In the genomic region with DNA sequence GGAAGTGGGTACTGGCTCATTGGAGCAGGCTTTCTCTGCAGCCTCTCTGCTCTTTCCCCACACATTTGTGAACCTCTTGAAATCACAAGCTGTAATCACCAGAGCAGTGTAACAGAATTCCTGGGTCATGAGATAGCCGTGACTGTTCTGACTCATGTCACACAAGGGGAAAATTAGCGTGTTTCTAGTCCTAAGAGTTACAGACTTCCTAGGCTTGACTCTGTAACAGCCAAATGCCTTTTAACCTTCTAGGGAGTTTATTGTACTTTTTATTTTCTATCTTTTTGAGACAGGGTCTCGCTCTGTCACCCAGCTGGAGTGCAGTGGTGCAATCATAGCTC, we compare ENCODE assay signal across 8 cellular contexts. TPM values are rescaled to one million over a fixed set of nuclear protein-coding genes. Genes with fewer than 3 reads are reported as not detected.
DNase-seq lines count a peak whose midpoint lies in the region; ATAC-seq and TF ChIP-seq lines count a peak whose summit lies in the region.

No MANE protein-coding gene starts in this region.

- peaks cover 9% of the 10 kb centered on the region for H3K36me3 Mint-ChIP-seq in endodermal cell (ENCODE audit: low read depth)
- H3K36me3 Mint-ChIP-seq in naive thymus-derived CD8-positive, alpha-beta T cell: peaks cover 0 to 29% (median 0%) of the 10 kb centered on the region in 3 donors
- H3K36me3 Mint-ChIP-seq in activated T-helper 1 cell treated with anti-CD3 and anti-CD28 coated beads, Interleukin-12 subunit alpha, Interleukin-12 subunit beta, Interleukin-2, Interleukin-4 antibody, amounts not matched to agents 30 ng/mL and 10 ng/mL and 1 ng/mL, durations not matched to agents 14 hours and 24 hours and 36 hours (ENCODE audit: low read depth): peaks cover 11% of the 10 kb centered on the region

- H3K4me1 ChIP-seq in endodermal cell (ENCODE audit: control insufficient read depth, insufficient read depth, low read length): peaks cover 25% of the 10 kb centered on the region

- TF ChIP-seq RAD21 in Ishikawa (IDR thresholded peaks at IDR 0.05; ENCODE audit: low read depth): no peak

- no peak overlapping the region for H3K9ac ChIP-seq in endodermal cell (ENCODE audit: extremely low read depth, low read length, poor library complexity, severe bottlenecking)

- ATAC-seq in naive thymus-derived CD8-positive, alpha-beta T cell: no peak

- H3K4me3 Mint-ChIP-seq in endodermal cell: no peak overlapping the region
- no peak overlapping the region for H3K4me3 Mint-ChIP-seq in naive thymus-derived CD8-positive, alpha-beta T cell
- no peak overlapping the region for H3K4me3 Mint-ChIP-seq in activated T-helper 1 cell treated with anti-CD3 and anti-CD28 coated beads, Interleukin-12 subunit alpha, Interleukin-12 subunit beta, Interleukin-2, Interleukin-4 antibody, amounts not matched to agents 30 ng/mL and 10 ng/mL and 1 ng/mL, durations not matched to agents 14 hours and 24 hours and 36 hours

- no peak overlapping the region for H3K4me3 ChIP-seq in endodermal cell (ENCODE audit: low read length)

- no peak for TF ChIP-seq CTCF in endodermal cell (conservative IDR thresholded peaks at IDR 0.05)

- DNase-seq in ELR (ENCODE audit: low read depth) (peak; percentile 94), endodermal cell (no peak), NCI-H446 (lab: John Stamatoyannopoulos, UW) (no peak), ecto neural progenitor cell (ENCODE audit: low spot score) (no peak), cortex of kidney (lab: John Stamatoyannopoulos, UW) (no peak)
- DNase-seq in naive thymus-derived CD8-positive, alpha-beta T cell: no peak
- no peak for DNase-seq in activated T-helper 1 cell treated with anti-CD3 and anti-CD28 coated beads, Interleukin-12 subunit alpha, Interleukin-12 subunit beta, Interleukin-2, Interleukin-4 antibody, amounts not matched to agents 30 ng/mL and 10 ng/mL and 1 ng/mL, durations not matched to agents 14 hours and 24 hours and 36 hours (ENCODE audit: low spot score)

- no peaks in the 10 kb centered on the region for H3K27me3 Mint-ChIP-seq in endodermal cell (ENCODE audit: insufficient read depth)
- H3K27me3 Mint-ChIP-seq in naive thymus-derived CD8-positive, alpha-beta T cell: no peaks in the 10 kb centered on the region
- H3K27me3 Mint-ChIP-seq in activated T-helper 1 cell treated with anti-CD3 and anti-CD28 coated beads, Interleukin-12 subunit alpha, Interleukin-12 subunit beta, Interleukin-2, Interleukin-4 antibody, amounts not matched to agents 30 ng/mL and 10 ng/mL and 1 ng/mL, durations not matched to agents 14 hours and 24 hours and 36 hours (ENCODE audit: insufficient read depth): no peaks in the 10 kb centered on the region

- TF ChIP-seq EP300 in Ishikawa (IDR thresholded peaks at IDR 0.05; ENCODE audit: borderline replicate concordance): no peak

- H3K27me3 ChIP-seq in endodermal cell (ENCODE audit: control insufficient read depth, insufficient read depth, low read length, poor library complexity, severe bottlenecking): no peaks in the 10 kb centered on the region

- H3K9me3 Mint-ChIP-seq in endodermal cell: no peaks in the 10 kb centered on the region
- H3K9me3 Mint-ChIP-seq in naive thymus-derived CD8-positive, alpha-beta T cell: no peaks in the 10 kb centered on the region
- H3K9me3 Mint-ChIP-seq in activated T-helper 1 cell treated with anti-CD3 and anti-CD28 coated beads, Interleukin-12 subunit alpha, Interleukin-12 subunit beta, Interleukin-2, Interleukin-4 antibody, amounts not matched to agents 30 ng/mL and 10 ng/mL and 1 ng/mL, durations not matched to agents 14 hours and 24 hours and 36 hours: no peaks in the 10 kb centered on the region

- intact Hi-C loops in activated T-helper 1 cell treated with anti-CD3 and anti-CD28 coated beads, Interleukin-12 subunit alpha, Interleukin-12 subunit beta, Interleukin-2, Interleukin-4 antibody, amounts not matched to agents 30 ng/mL and 10 ng/mL and 1 ng/mL, durations not matched to agents 14 hours and 24 hours and 36 hours (cut with micrococcal nuclease): no loop called here

- POLR2A ChIA-PET in naive thymus-derived CD8-positive, alpha-beta T cell (lab: Charles Lee): no interaction called here

- H3K36me3 ChIP-seq in endodermal cell (ENCODE audit: control insufficient read depth, insufficient read depth, low read length): peaks cover 12% of the 10 kb centered on the region

- WGBS in endodermal cell (ENCODE audit: insufficient coverage in 1 of 2, insufficient read length in 1 of 2), 2 experiments: 77 to 92% methylated on average over 3 of the region's 3 CpGs

- H3K27ac Mint-ChIP-seq in endodermal cell: peak overlapping the region; percentile 71
- H3K27ac Mint-ChIP-seq in naive thymus-derived CD8-positive, alpha-beta T cell: peak overlapping the region in 6 of 10 donors; percentile 13 to 68 (median 32)
- H3K27ac Mint-ChIP-seq in activated T-helper 1 cell treated with anti-CD3 and anti-CD28 coated beads, Interleukin-12 subunit alpha, Interleukin-12 subunit beta, Interleukin-2, Interleukin-4 antibody, amounts not matched to agents 30 ng/mL and 10 ng/mL and 1 ng/mL, durations not matched to agents 14 hours and 24 hours and 36 hours: no peak overlapping the region

- no peaks in the 10 kb centered on the region for H3K9me3 ChIP-seq in endodermal cell (ENCODE audit: control insufficient read depth, low read length)

- peak overlapping the region; percentile 2 for H3K27ac ChIP-seq in endodermal cell (ENCODE audit: low read depth, low read length)

- H3K4me1 Mint-ChIP-seq in endodermal cell: peaks cover 33% of the 10 kb centered on the region
- H3K4me1 Mint-ChIP-seq in naive thymus-derived CD8-positive, alpha-beta T cell: peaks cover 20 to 51% (median 26%) of the 10 kb centered on the region in 4 donors
- H3K4me1 Mint-ChIP-seq in activated T-helper 1 cell treated with anti-CD3 and anti-CD28 coated beads, Interleukin-12 subunit alpha, Interleukin-12 subunit beta, Interleukin-2, Interleukin-4 antibody, amounts not matched to agents 30 ng/mL and 10 ng/mL and 1 ng/mL, durations not matched to agents 14 hours and 24 hours and 36 hours (ENCODE audit: low read depth): peaks cover 21% of the 10 kb centered on the region

TF ChIP-seq in Ishikawa, 13 proteins besides CTCF, POLR2A, EP300 and RAD21:
- peak; percentile 42; the same call in 1 of the 2 replicates for TF ChIP-seq TEAD4 (IDR thresholded peaks at IDR 0.05)
- TF ChIP-seq, protein P1, sequence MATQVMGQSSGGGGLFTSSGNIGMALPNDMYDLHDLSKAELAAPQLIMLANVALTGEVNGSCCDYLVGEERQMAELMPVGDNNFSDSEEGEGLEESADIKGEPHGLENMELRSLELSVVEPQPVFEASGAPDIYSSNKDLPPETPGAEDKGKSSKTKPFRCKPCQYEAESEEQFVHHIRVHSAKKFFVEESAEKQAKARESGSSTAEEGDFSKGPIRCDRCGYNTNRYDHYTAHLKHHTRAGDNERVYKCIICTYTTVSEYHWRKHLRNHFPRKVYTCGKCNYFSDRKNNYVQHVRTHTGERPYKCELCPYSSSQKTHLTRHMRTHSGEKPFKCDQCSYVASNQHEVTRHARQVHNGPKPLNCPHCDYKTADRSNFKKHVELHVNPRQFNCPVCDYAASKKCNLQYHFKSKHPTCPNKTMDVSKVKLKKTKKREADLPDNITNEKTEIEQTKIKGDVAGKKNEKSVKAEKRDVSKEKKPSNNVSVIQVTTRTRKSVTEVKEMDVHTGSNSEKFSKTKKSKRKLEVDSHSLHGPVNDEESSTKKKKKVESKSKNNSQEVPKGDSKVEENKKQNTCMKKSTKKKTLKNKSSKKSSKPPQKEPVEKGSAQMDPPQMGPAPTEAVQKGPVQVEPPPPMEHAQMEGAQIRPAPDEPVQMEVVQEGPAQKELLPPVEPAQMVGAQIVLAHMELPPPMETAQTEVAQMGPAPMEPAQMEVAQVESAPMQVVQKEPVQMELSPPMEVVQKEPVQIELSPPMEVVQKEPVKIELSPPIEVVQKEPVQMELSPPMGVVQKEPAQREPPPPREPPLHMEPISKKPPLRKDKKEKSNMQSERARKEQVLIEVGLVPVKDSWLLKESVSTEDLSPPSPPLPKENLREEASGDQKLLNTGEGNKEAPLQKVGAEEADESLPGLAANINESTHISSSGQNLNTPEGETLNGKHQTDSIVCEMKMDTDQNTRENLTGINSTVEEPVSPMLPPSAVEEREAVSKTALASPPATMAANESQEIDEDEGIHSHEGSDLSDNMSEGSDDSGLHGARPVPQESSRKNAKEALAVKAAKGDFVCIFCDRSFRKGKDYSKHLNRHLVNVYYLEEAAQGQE (IDR thresholded peaks at IDR 0.05; ENCODE audit: low read depth): no peak

RNA-seq across cellular contexts. Expression of gene TRAK1, which starts 54.7 kb away (rescaled TPM):
- total RNA-seq in endodermal cell: 10 to 100 TPM; 29.8 to 31.0 TPM
- 44.2 TPM for polyA plus RNA-seq in endodermal cell (2013, experiment 1 of 2)
- 40.5 TPM for polyA plus RNA-seq in endodermal cell (2013, experiment 2 of 2)
- 10 to 100 TPM; 18.8 to 19.1 TPM for total RNA-seq in naive thymus-derived CD8-positive, alpha-beta T cell
- polyA plus RNA-seq in naive thymus-derived CD8-positive, alpha-beta T cell: 1 to 10 TPM; 4.3 to 8.3 (median 4.8) TPM
- 32.6 and 33.8 TPM in 2 replicates for total RNA-seq in activated T-helper 1 cell treated with anti-CD3 and anti-CD28 coated beads, Interleukin-12 subunit alpha, Interleukin-12 subunit beta, Interleukin-2, Interleukin-4 antibody, amounts not matched to agents 30 ng/mL and 10 ng/mL and 1 ng/mL, durations not matched to agents 14 hours and 24 hours and 36 hours
